In the genomic region with DNA sequence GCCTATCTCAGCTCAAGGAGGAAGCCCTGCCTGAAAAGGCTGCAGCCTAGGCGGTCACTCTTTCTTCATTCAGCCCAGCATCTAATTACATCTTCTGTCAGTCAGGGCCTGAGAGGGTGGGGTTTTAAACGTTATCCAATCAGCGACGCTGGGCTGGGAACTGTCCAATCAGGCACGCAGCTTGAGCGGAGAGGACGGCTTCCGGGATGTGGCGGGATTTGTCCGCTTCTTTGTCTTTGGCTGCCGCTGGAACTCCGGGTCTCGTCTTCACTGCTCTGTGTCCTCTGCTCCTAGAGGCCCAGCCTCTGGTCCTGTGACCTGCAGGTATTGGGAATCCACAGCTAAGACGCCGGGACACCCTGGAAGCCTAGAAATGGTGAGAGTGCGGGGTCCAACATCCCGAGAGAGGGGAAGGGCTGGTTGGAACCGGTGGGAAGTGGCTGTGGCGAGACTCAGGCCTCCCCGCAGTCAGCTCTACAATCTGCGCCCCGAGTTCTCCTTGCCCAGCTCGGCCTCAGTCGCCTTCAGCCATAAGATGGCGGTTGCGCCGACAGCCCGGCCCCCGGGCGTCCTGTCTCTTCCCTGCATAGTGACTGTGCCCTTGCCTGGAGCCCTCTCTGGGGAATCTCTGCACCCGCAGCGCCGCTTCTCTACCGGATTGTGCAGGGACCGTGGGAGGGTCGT, we compare ENCODE assay signal across 8 cellular contexts.
A peak's percentile ranks its signal among the peaks of the same experiment; 100 is the strongest.
DNase-seq lines count a peak whose midpoint lies in the region; ATAC-seq lines count a peak whose summit lies in the region.

A gene (plus strand): TSS at position 233 of the 684 bp plus-strand sequence. CDS start 141 bp downstream, at position 374.

- ATAC-seq in GM19328 (IDR thresholded peaks at IDR 0.05; ENCODE audit: unreplicated experiment) (peak; percentile 97), HG03469 (IDR thresholded peaks at IDR 0.05; ENCODE audit: unreplicated experiment) (peak; percentile 98)
- ATAC-seq in effector memory CD8-positive, alpha-beta T cell (replicated peaks): peak; percentile 96

- H3K27me3 Mint-ChIP-seq in effector memory CD8-positive, alpha-beta T cell: no peaks in the 10 kb centered on the region

- H3K4me3 Mint-ChIP-seq in effector memory CD8-positive, alpha-beta T cell: peak within 1 kb of the TSS; percentile 100

- DNase-seq in C1 segment of cervical spinal cord (lab: John Stamatoyannopoulos, UW) (peak; percentile 46 to 95 (median 89)), NCI-H748 treated with DMSO at 0.1 percent for 48 hours (lab: John Stamatoyannopoulos, UW) (peak; percentile 88), medulla oblongata (ENCODE audit: extremely low spot score) (peak; percentile 99)
- DNase-seq in activated CD8-positive, alpha-beta memory T cell treated with anti-CD3 and anti-CD28 coated beads for 24 hours: peak; percentile 90
- peak; percentile 73 to 82 (median 81) for DNase-seq in effector memory CD8-positive, alpha-beta T cell
- peak; percentile 72 to 77 (median 74) for DNase-seq in stimulated activated CD4-positive, alpha-beta T cell treated with anti-CD3 and anti-CD28 coated beads, TNF-alpha, amount 100 ng/mL, for 48 hours (ENCODE audit: low read depth in 3 of 3)

- peak within 1 kb of the TSS; percentile 97 to 98 for H3K27ac Mint-ChIP-seq in effector memory CD8-positive, alpha-beta T cell

- H3K9me3 Mint-ChIP-seq in effector memory CD8-positive, alpha-beta T cell: no peaks in the 10 kb centered on the region

- H3K36me3 Mint-ChIP-seq in effector memory CD8-positive, alpha-beta T cell (ENCODE audit: insufficient read depth): peaks cover 13% of the 10 kb centered on the region

- peaks cover 4 to 6% of the 10 kb centered on the region in 2 donors for H3K4me1 Mint-ChIP-seq in effector memory CD8-positive, alpha-beta T cell (ENCODE audit: low read depth in 2 of 2)

Comparison
In these comparisons a context has a peak if more than half of its experiments do, and no peak if none do; other contexts are left out.
1. Peak in every context shown above with its lines: DNase-seq and ATAC-seq.